ENCODE assay signal across 8 cellular contexts in the genomic region with DNA sequence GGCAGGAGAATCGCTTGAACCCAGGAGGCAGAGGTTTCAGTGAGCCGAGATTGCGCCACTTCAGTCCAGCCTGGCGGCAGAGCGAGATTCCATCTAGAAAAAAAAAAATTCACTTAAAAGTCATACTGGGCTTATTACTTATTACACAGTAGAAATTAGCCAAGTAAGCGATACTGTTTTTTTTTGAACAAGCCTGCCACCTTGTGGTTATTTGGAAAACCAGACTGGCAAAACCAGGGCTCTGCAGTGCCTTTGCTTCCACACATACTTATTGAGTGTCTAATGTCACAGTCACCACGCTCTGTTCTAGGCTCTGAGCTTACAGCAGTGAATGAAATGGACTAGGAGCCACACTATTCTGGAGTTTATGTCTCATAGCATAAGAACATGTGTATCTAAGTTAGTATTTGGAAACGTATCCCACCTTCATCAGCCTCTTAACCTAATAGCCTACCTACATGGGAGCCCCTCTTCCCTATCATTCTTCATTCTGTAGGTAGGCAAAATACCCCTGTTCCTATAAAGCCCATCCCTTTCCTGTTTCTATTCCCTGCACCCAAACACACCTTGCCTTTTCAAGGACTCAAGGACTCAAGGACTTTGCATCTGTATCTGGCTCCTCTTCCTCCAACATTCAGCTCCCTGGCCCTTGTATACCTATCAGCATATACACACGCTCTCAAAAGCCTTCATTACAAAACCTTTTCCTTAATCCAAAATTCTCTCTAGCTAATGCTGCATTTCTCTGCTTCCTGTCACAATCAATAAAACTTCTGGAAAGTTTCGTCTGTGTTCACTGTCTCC. TPM values are rescaled to one million over a fixed set of nuclear protein-coding genes. Genes with fewer than 3 reads are reported as not detected.
DNase-seq lines count a peak whose midpoint lies in the region; ATAC-seq and TF ChIP-seq lines count a peak whose summit lies in the region.

No MANE protein-coding gene starts in this region.

- no peaks in the 10 kb centered on the region; the same call in 1 of the 2 replicates for H4K20me1 ChIP-seq in IMR-90 (ENCODE audit: insufficient read depth, low read length)

- H3K4ac ChIP-seq in IMR-90 (ENCODE audit: low read depth, low read length), result no peak overlapping the region

- no peak overlapping the region for H2BK15ac ChIP-seq in IMR-90 (ENCODE audit: low read depth, low read length)

- H3K27ac ChIP-seq in IMR-90 (ENCODE audit: insufficient read depth, low read length) (no peak overlapping the region), uterus (no peak overlapping the region)

- H3K18ac ChIP-seq in IMR-90 (ENCODE audit: low read depth, low read length), result no peak overlapping the region

- DNase-seq in DMS153 (lab: John Stamatoyannopoulos, UW) (peak; percentile 24), IMR-90 (peak; percentile 86), NOMO-1 treated with DMSO at 0.1 percent for 48 hours (lab: John Stamatoyannopoulos, UW; ENCODE audit: unreplicated experiment) (peak; percentile 71), cerebellar cortex (ENCODE audit: low spot score) (peak; percentile 81), left lobe of liver (ENCODE audit: low spot score) (no peak), uterus (peak in 1 of 2 donors; percentile 36)
- no peak for DNase-seq in activated naive CD4-positive, alpha-beta T cell treated with Interleukin-2 at 50 U/mL for 16 hours

- H3K9ac ChIP-seq in IMR-90 (ENCODE audit: low read depth, low read length), result no peak overlapping the region

- H4K8ac ChIP-seq in IMR-90 (ENCODE audit: low read depth in 2 of 2, low read length in 2 of 2), result no peak overlapping the region

- H3K36me3 ChIP-seq in IMR-90 (ENCODE audit: control insufficient read depth, insufficient read depth, low read length), result no peaks in the 10 kb centered on the region
- no peaks in the 10 kb centered on the region for H3K36me3 ChIP-seq in uterus

- no peak overlapping the region for H3K23ac ChIP-seq in IMR-90 (ENCODE audit: low read depth, low read length)

- TF ChIP-seq RAD21 in IMR-90 (IDR thresholded peaks at IDR 0.05; ENCODE audit: low read length), result peak; percentile 76

- no peak overlapping the region for H2AK9ac ChIP-seq in IMR-90 (replicated peaks; ENCODE audit: low read depth, low read length, poor library complexity)

- no peak overlapping the region for H2AK5ac ChIP-seq in IMR-90 (ENCODE audit: low read depth, low read length)

- 24 to 100% methylated on average over 1 to 6 of the region's 10 CpGs for WGBS in IMR-90 (ENCODE audit: extremely low coverage in 2 of 2, insufficient read length in 1 of 2), 2 experiments

- H3K9me1 ChIP-seq in IMR-90 (ENCODE audit: insufficient read depth, low read length), result 0 out of 2 replicates have a peak, but pooled peaks cover 4% of the 10 kb centered on the region

- no peak overlapping the region for H4K91ac ChIP-seq in IMR-90 (ENCODE audit: insufficient read depth, low read depth, low read length)

- intact Hi-C loops in IMR-90 (cut with micrococcal nuclease) (loop anchor here (1.0 to 5.0 kb wide), 2 partner anchors 651 to 714 kb away; no protein-coding TSS in a partner anchor), uterus (cut with DNase I; ENCODE audit: low total_unique reads) (no loop called here)

- H3K9me3 ChIP-seq in IMR-90 (ENCODE audit: control insufficient read depth, insufficient read depth, low read length) (no peaks in the 10 kb centered on the region), uterus (no peaks in the 10 kb centered on the region)

- H3K4me1 ChIP-seq in IMR-90 (ENCODE audit: control insufficient read depth, insufficient read depth, low read length), result no peaks in the 10 kb centered on the region; the same call in 1 of the 2 replicates
- no peaks in the 10 kb centered on the region for H3K4me1 ChIP-seq in uterus

- BruUV-seq in IMR-90 (replicated peaks; lab: Mats Ljungman, UMichigan), result no TSS peak

- H2BK120ac ChIP-seq in IMR-90 (ENCODE audit: low read depth, low read length), result no peak overlapping the region

- dilution Hi-C loops in IMR-90 (cut with HindIII; ENCODE audit: low sequenced_read_pairs, unreplicated experiment), result no loop called here

- H3K4me3 ChIP-seq in IMR-90 (ENCODE audit: insufficient read depth, low read depth, low read length) (no peak overlapping the region), uterus (no peak overlapping the region)

- no peak for TF ChIP-seq POLR2A in IMR-90 (IDR thresholded peaks at IDR 0.05; ENCODE audit: low read depth, low read length)
- TF ChIP-seq POLR2A in uterus (IDR thresholded peaks at IDR 0.05), result no peak

- H3K79me1 ChIP-seq in IMR-90 (ENCODE audit: low read depth in 1 of 2, low read length in 2 of 2), result no peaks in the 10 kb centered on the region

- no peak overlapping the region for H2AFZ ChIP-seq in IMR-90 (replicated peaks; ENCODE audit: low read length, poor library complexity)

- no peak overlapping the region for H3K4me2 ChIP-seq in IMR-90 (ENCODE audit: low read depth, low read length)

- POLR2A ChIA-PET in IMR-90 (lab: Charles Lee; ENCODE audit: unreplicated experiment), result no interaction called here

- H2BK20ac ChIP-seq in IMR-90 (ENCODE audit: low read depth, low read length), result no peak overlapping the region

- in situ Hi-C loops in IMR-90 (cut with MboI; ENCODE audit: low sequenced_read_pairs), result loop anchor here (10.0 kb wide), 2 partner anchors 729 to 1039 kb away; no protein-coding TSS in a partner anchor

- ATAC-seq in GM19468 (IDR thresholded peaks at IDR 0.05; ENCODE audit: extremely low read depth, unreplicated experiment), result peak; percentile 79
- ATAC-seq in IMR-90 (ENCODE audit: low read depth), result peak; percentile 94
- ATAC-seq in left lobe of liver, result peak; percentile 90

- peak; percentile 80 for TF ChIP-seq CTCF in IMR-90 (conservative IDR thresholded peaks at IDR 0.05; ENCODE audit: low read depth, low read length)
- peak; percentile 48 to 70 (median 60) for TF ChIP-seq CTCF in uterus (IDR thresholded peaks at IDR 0.05)

- no peak overlapping the region for H3K14ac ChIP-seq in IMR-90 (replicated peaks; ENCODE audit: low read depth, low read length)

- H3K27me3 ChIP-seq in IMR-90 (ENCODE audit: control insufficient read depth, insufficient read depth, low read length) (no peaks in the 10 kb centered on the region), uterus (no peaks in the 10 kb centered on the region)

- CTCF ChIA-PET in IMR-90 (lab: Yijun Ruan, JAX), result interaction anchor here (0.6 to 1.0 kb wide), 3 partner anchors 13 to 703 kb away, joined by 3 to 4 read pairs (median 3); no protein-coding TSS in a partner anchor

- H4K5ac ChIP-seq in IMR-90 (ENCODE audit: low read depth, low read length), result no peak overlapping the region

- H3K56ac ChIP-seq in IMR-90 (ENCODE audit: extremely low read depth, insufficient read depth, low read length), result no peak overlapping the region

- no peak overlapping the region for H2BK5ac ChIP-seq in IMR-90 (ENCODE audit: low read depth, low read length, poor library complexity, severe bottlenecking)

TF ChIP-seq in IMR-90, 13 proteins besides CTCF, POLR2A, EP300 and RAD21:
- TF ChIP-seq MAZ (IDR thresholded peaks at IDR 0.05; ENCODE audit: borderline replicate concordance, low read depth, low read length) (no peak), MAFK (IDR thresholded peaks at IDR 0.05; ENCODE audit: low read depth, low read length) (peak; percentile 89), FOS (IDR thresholded peaks at IDR 0.05; ENCODE audit: low read depth, low read length) (no peak), CHD1 (IDR thresholded peaks at IDR 0.05; ENCODE audit: low read depth, low read length) (no peak), RFX5 (IDR thresholded peaks at IDR 0.05; ENCODE audit: low read depth, low read length) (no peak), MXI1 (IDR thresholded peaks at IDR 0.05; ENCODE audit: borderline replicate concordance, low read depth, low read length) (no peak), USF2 (IDR thresholded peaks at IDR 0.05; ENCODE audit: low read depth, low read length) (no peak), SMC3 (IDR thresholded peaks at IDR 0.05; ENCODE audit: low read depth, low read length) (peak; percentile 71), CEBPB (IDR thresholded peaks at IDR 0.05; ENCODE audit: low read depth, low read length) (peak; percentile 48; the same call in 1 of the 2 replicates), BHLHE40 (IDR thresholded peaks at IDR 0.05; ENCODE audit: low read depth, low read length) (no peak), RCOR1 (IDR thresholded peaks at IDR 0.05; ENCODE audit: insufficient replicate concordance, low read length) (no peak), NFE2L2 (IDR thresholded peaks at IDR 0.05; ENCODE audit: low read depth, low read length) (no peak)
- TF ChIP-seq, protein P1, sequence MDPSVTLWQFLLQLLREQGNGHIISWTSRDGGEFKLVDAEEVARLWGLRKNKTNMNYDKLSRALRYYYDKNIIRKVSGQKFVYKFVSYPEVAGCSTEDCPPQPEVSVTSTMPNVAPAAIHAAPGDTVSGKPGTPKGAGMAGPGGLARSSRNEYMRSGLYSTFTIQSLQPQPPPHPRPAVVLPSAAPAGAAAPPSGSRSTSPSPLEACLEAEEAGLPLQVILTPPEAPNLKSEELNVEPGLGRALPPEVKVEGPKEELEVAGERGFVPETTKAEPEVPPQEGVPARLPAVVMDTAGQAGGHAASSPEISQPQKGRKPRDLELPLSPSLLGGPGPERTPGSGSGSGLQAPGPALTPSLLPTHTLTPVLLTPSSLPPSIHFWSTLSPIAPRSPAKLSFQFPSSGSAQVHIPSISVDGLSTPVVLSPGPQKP (IDR thresholded peaks at IDR 0.05; ENCODE audit: borderline replicate concordance, low read depth, low read length), result no peak

RNA-seq across cellular contexts. Expression of gene BASP1, which starts 13.9 kb away (rescaled TPM):
- 39.6 and 70.5 TPM in 2 replicates for total RNA-seq in IMR-90 (2012; rRNA removed)
- 103 and 121 TPM in 2 replicates for polyA plus RNA-seq in IMR-90 (2012; rRNA removed)
- 112 and 166 TPM in 2 replicates for polyA plus RNA-seq in IMR-90 (2012; cell fraction: cytosol; rRNA removed)
- polyA plus RNA-seq in IMR-90 (2012; cell fraction: nucleus; rRNA removed; ENCODE audit: low replicate concordance), result 48.2 and 69.4 TPM in 2 replicates
- 3.4 TPM for total RNA-seq in left lobe of liver
- 10 to 100 TPM; 21.5 to 64.8 (median 26.7) TPM for total RNA-seq in uterus

Comparison
In these comparisons a context has a peak if more than half of its experiments do, and no peak if none do; other contexts are left out.
1. DNase-seq: peak in DMS153 (single experiment), IMR-90 (single experiment), NOMO-1 treated with DMSO at 0.1 percent for 48 hours (single experiment) and cerebellar cortex (single experiment); none in left lobe of liver (single experiment) and activated naive CD4-positive, alpha-beta T cell treated with Interleukin-2 at 50 U/mL for 16 hours (single experiment).
2. Peak in every context shown above with its lines, with median percentiles within 50 percentile points of each other: ATAC-seq.